In the genomic region with DNA sequence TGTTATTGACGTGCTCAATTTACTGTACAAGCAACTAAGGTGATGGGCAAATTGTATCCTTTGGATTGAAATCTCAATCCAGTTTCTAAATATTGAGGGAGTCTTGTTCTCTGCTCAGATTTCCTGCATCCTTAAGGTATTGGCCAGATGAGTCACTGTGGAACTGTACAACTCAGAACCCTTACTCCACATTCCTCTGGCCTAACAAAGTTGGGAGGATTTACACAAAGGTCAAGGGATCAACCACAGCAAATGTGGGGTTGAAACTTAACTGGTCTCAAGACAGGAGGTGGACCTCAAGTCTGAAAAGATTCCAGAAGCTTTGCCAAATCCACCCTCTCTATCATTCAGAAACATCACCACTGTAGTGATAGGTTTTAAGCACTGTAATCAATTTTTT, we compare ENCODE assay signal across 13 cellular contexts.
A peak's percentile ranks its signal among the peaks of the same experiment; 100 is the strongest.
DNase-seq lines count a peak whose midpoint lies in the region; ATAC-seq and TF ChIP-seq lines count a peak whose summit lies in the region.
"Had no signal": no experiment of that assay in that cellular context is flagged by ENCODE, and none has a peak within 500 bp of the region (broad histone marks: within the 10 kb centered on the region; RNA-seq: fewer than 3 reads in every experiment).

No MANE protein-coding gene starts in this region.

- no peaks in the 10 kb centered on the region for H3K36me3 ChIP-seq in BJ (ENCODE audit: control insufficient read depth, insufficient read depth, low read length)
- H3K36me3 ChIP-seq in MG63: no peaks in the 10 kb centered on the region
- H3K36me3 ChIP-seq in neural cell (ENCODE audit: insufficient read depth, low read length): no peaks in the 10 kb centered on the region
- H3K36me3 ChIP-seq in lower lobe of right lung: no peaks in the 10 kb centered on the region
- no peaks in the 10 kb centered on the region for H3K36me3 ChIP-seq in MM.1S (replicated peaks; ENCODE audit: insufficient read depth, low read length)
- H3K36me3 ChIP-seq: neural progenitor cell had no signal

- H3K27ac ChIP-seq in neural cell (ENCODE audit: low read length) (no peak overlapping the region), lower lobe of right lung (no peak overlapping the region), MM.1S (ENCODE audit: low read length) (no peak overlapping the region)
- H3K27ac ChIP-seq: C4-2B, neural progenitor cell had no signal

- no peak overlapping the region for H3K4me2 ChIP-seq in neural cell (ENCODE audit: low read length)
- no peak overlapping the region for H3K4me2 ChIP-seq in MM.1S (ENCODE audit: low read depth, low read length)
- H3K4me2 ChIP-seq: neural progenitor cell had no signal

- no peaks in the 10 kb centered on the region for H3K9me3 ChIP-seq in MG63
- H3K9me3 ChIP-seq in neural cell (ENCODE audit: low read length): no peaks in the 10 kb centered on the region
- H3K9me3 ChIP-seq in lower lobe of right lung: no peaks in the 10 kb centered on the region
- H3K9me3 ChIP-seq in MM.1S (replicated peaks; ENCODE audit: insufficient read depth, low read length): no peaks in the 10 kb centered on the region

- no peaks in the 10 kb centered on the region for H3K9me2 ChIP-seq in neural cell (ENCODE audit: insufficient read depth, low read length)
- no peaks in the 10 kb centered on the region for H3K9me2 ChIP-seq in MM.1S (replicated peaks; ENCODE audit: insufficient read depth, low read length)

- H3K27me3 ChIP-seq in BJ (ENCODE audit: control insufficient read depth, insufficient read depth, low read length): no peaks in the 10 kb centered on the region
- no peaks in the 10 kb centered on the region for H3K27me3 ChIP-seq in MG63
- no peaks in the 10 kb centered on the region for H3K27me3 ChIP-seq in neural cell (ENCODE audit: insufficient read depth, low read depth, low read length)
- no peaks in the 10 kb centered on the region for H3K27me3 ChIP-seq in lower lobe of right lung (ENCODE audit: low read depth)
- H3K27me3 ChIP-seq in MM.1S (replicated peaks; ENCODE audit: insufficient read depth, low read length): no peaks in the 10 kb centered on the region
- H3K27me3 ChIP-seq: neural progenitor cell had no signal

- no peaks in the 10 kb centered on the region for H3K79me2 ChIP-seq in neural cell (replicated peaks; ENCODE audit: insufficient read depth, low read length)
- H3K79me2 ChIP-seq in MM.1S (ENCODE audit: low read length): no peaks in the 10 kb centered on the region

- no peaks in the 10 kb centered on the region for H3K4me1 ChIP-seq in lower lobe of right lung
- no peaks in the 10 kb centered on the region for H3K4me1 ChIP-seq in MM.1S (ENCODE audit: low read length)
- H3K4me1 ChIP-seq: neural progenitor cell had no signal

- TF ChIP-seq RAD21 in neural cell (conservative IDR thresholded peaks at IDR 0.05): no peak

- TF ChIP-seq CTCF in BJ (IDR thresholded peaks at IDR 0.05; ENCODE audit: insufficient read depth, low read depth, low read length) (no peak), neural cell (IDR thresholded peaks at IDR 0.05; ENCODE audit: poor library complexity, severe bottlenecking) (no peak), lower lobe of right lung (IDR thresholded peaks at IDR 0.05) (no peak), MM.1S (IDR thresholded peaks at IDR 0.05; ENCODE audit: low read length) (no peak)

- CTCF ChIA-PET in BJ (lab: Yijun Ruan, JAX): interaction anchor here (0.7 to 1.0 kb wide), 2 partner anchors 69 to 945 kb away, joined by 3 to 7 read pairs; no protein-coding TSS in a partner anchor

- no peaks in the 10 kb centered on the region for H3K36me3 Mint-ChIP-seq in dendritic cell treated with granulocyte-macrophage colony-stimulating factor and Interleukin-4, amounts not matched to agents 40 ng/mL and 50 ng/mL, for 4 days (ENCODE audit: low read depth)
- no peaks in the 10 kb centered on the region for H3K36me3 Mint-ChIP-seq in stimulated activated naive B cell treated with anti-CD40 and anti-IgM and Interleukin-4, amounts not matched to agents 10 μg/mL and 1 μg/mL and 100 μg/mL, for 72 hours
- H3K36me3 Mint-ChIP-seq: neural progenitor cell had no signal

- TF ChIP-seq EP300 in neural cell (conservative IDR thresholded peaks at IDR 0.05; ENCODE audit: poor library complexity, severe bottlenecking): no peak

- H3K4me3 ChIP-seq in BJ (ENCODE audit: low read depth, low read length) (no peak overlapping the region), MG63 (no peak overlapping the region), neural cell (ENCODE audit: low read length) (peak overlapping the region; percentile 22), lower lobe of right lung (no peak overlapping the region), MM.1S (ENCODE audit: low read length) (no peak overlapping the region)
- H3K4me3 ChIP-seq: neural progenitor cell had no signal

- DNase-seq in BJ (ENCODE audit: low read depth) (peak; percentile 82), MG63 (peak; percentile 56), lower lobe of right lung (no peak), hypothalamus (lab: John Stamatoyannopoulos, UW) (no peak), MM.1S (no peak)
- no peak for DNase-seq in stimulated activated naive B cell treated with anti-CD40 and anti-IgM and Interleukin-4, amounts not matched to agents 10 μg/mL and 1 μg/mL and 100 μg/mL, for 72 hours
- DNase-seq: cortex of kidney; stimulated activated CD8-positive, alpha-beta memory T cell treated with anti-CD3 and anti-CD28 coated beads, Interleukin-4, amount 100 ng/mL, for 48 hours had no signal

- no peaks in the 10 kb centered on the region for H3K27me3 Mint-ChIP-seq in dendritic cell treated with granulocyte-macrophage colony-stimulating factor and Interleukin-4, amounts not matched to agents 40 ng/mL and 50 ng/mL, for 4 days
- H3K27me3 Mint-ChIP-seq in stimulated activated naive B cell treated with anti-CD40 and anti-IgM and Interleukin-4, amounts not matched to agents 10 μg/mL and 1 μg/mL and 100 μg/mL, for 72 hours: peaks cover 14 to 20% of the 10 kb centered on the region in 2 donors

- H3K9me3 Mint-ChIP-seq in dendritic cell treated with granulocyte-macrophage colony-stimulating factor and Interleukin-4, amounts not matched to agents 40 ng/mL and 50 ng/mL, for 4 days: no peaks in the 10 kb centered on the region
- no peaks in the 10 kb centered on the region for H3K9me3 Mint-ChIP-seq in stimulated activated naive B cell treated with anti-CD40 and anti-IgM and Interleukin-4, amounts not matched to agents 10 μg/mL and 1 μg/mL and 100 μg/mL, for 72 hours
- H3K9me3 Mint-ChIP-seq: activated CD8-positive, alpha-beta T cell treated with anti-CD3 and anti-CD28 coated beads for 36 hours; neural progenitor cell had no signal

- H4K20me1 ChIP-seq in neural cell (ENCODE audit: insufficient read depth): no peaks in the 10 kb centered on the region
- no peaks in the 10 kb centered on the region for H4K20me1 ChIP-seq in MM.1S (ENCODE audit: insufficient read depth, low read length)

- POLR2A ChIA-PET in BJ (lab: Charles Lee): interaction anchor here (0.6 kb wide), 1 partner anchor 721 kb away, joined by 3 read pairs; no protein-coding TSS in a partner anchor

- intact Hi-C loops in dendritic cell treated with granulocyte-macrophage colony-stimulating factor and Interleukin-4, amounts not matched to agents 40 ng/mL and 50 ng/mL, for 4 days (cut with micrococcal nuclease): no loop called here
- intact Hi-C loops in lower lobe of right lung (cut with DNase I): no loop called here

- no peak for ATAC-seq in lower lobe of right lung
- no peak for ATAC-seq in stimulated activated naive B cell treated with anti-CD40 and anti-IgM and Interleukin-4, amounts not matched to agents 10 μg/mL and 1 μg/mL and 100 μg/mL, for 72 hours (replicated peaks)

- H3F3A ChIP-seq in neural cell (ENCODE audit: insufficient read depth, low read length, poor library complexity, severe bottlenecking) (no peaks in the 10 kb centered on the region), MM.1S (ENCODE audit: insufficient read depth, low read length) (no peaks in the 10 kb centered on the region)

- H3K27ac Mint-ChIP-seq in dendritic cell treated with granulocyte-macrophage colony-stimulating factor and Interleukin-4, amounts not matched to agents 40 ng/mL and 50 ng/mL, for 4 days: peak overlapping the region; percentile 3
- H3K27ac Mint-ChIP-seq in stimulated activated naive B cell treated with anti-CD40 and anti-IgM and Interleukin-4, amounts not matched to agents 10 μg/mL and 1 μg/mL and 100 μg/mL, for 72 hours: no peak overlapping the region
- H3K27ac Mint-ChIP-seq: activated CD8-positive, alpha-beta T cell treated with anti-CD3 and anti-CD28 coated beads for 36 hours; neural progenitor cell had no signal

- no peak overlapping the region for H3K9ac ChIP-seq in neural cell (ENCODE audit: low read length)
- no peak overlapping the region for H3K9ac ChIP-seq in MM.1S (ENCODE audit: low read length)
- H3K9ac ChIP-seq: neural progenitor cell had no signal

- H2AFZ ChIP-seq in neural cell (ENCODE audit: low read depth, low read length) (no peak overlapping the region), MM.1S (ENCODE audit: low read length) (no peak overlapping the region)
- H2AFZ ChIP-seq: neural progenitor cell had no signal

- peaks cover 28% of the 10 kb centered on the region for H3K4me1 Mint-ChIP-seq in dendritic cell treated with granulocyte-macrophage colony-stimulating factor and Interleukin-4, amounts not matched to agents 40 ng/mL and 50 ng/mL, for 4 days (ENCODE audit: low read depth)
- no peaks in the 10 kb centered on the region for H3K4me1 Mint-ChIP-seq in stimulated activated naive B cell treated with anti-CD40 and anti-IgM and Interleukin-4, amounts not matched to agents 10 μg/mL and 1 μg/mL and 100 μg/mL, for 72 hours
- H3K4me1 Mint-ChIP-seq: neural progenitor cell had no signal

- no peak overlapping the region for H3K4me3 Mint-ChIP-seq in dendritic cell treated with granulocyte-macrophage colony-stimulating factor and Interleukin-4, amounts not matched to agents 40 ng/mL and 50 ng/mL, for 4 days
- H3K4me3 Mint-ChIP-seq in stimulated activated naive B cell treated with anti-CD40 and anti-IgM and Interleukin-4, amounts not matched to agents 10 μg/mL and 1 μg/mL and 100 μg/mL, for 72 hours: no peak overlapping the region
- H3K4me3 Mint-ChIP-seq: activated CD8-positive, alpha-beta T cell treated with anti-CD3 and anti-CD28 coated beads for 36 hours; neural progenitor cell had no signal

TF ChIP-seq in neural cell, 6 proteins besides CTCF, POLR2A, EP300 and RAD21 (continues in another document):
- no peak for TF ChIP-seq EZH2 (IDR thresholded peaks at IDR 0.05; ENCODE audit: borderline replicate concordance, insufficient read depth, low read length, poor library complexity, severe bottlenecking)

Comparison
In these comparisons a context has a peak if more than half of its experiments do, and no peak if none do; other contexts are left out.
1. DNase-seq: peak in BJ (single experiment) and MG63 (single experiment); none in lower lobe of right lung (single experiment), stimulated activated naive B cell treated with anti-CD40 and anti-IgM and Interleukin-4, amounts not matched to agents 10 μg/mL and 1 μg/mL and 100 μg/mL, for 72 hours (single experiment), hypothalamus (0 of 51) and MM.1S (single experiment).